In genomic region chr3:123066896-123067688, GRCh38 we compare ENCODE assay signal across 1 cellular context.
TF ChIP-seq lines count a peak whose summit lies in the region.

PDIA5 (plus strand) TSS chr3:123067025; CDS start chr3:123067165, 140 bp downstream.

TF ChIP-seq in HEK293, 187 proteins besides CTCF, POLR2A, EP300 and RAD21 (continued from another document and continues in another):
- TF ChIP-seq ZNF843 (tag by site-specific recombination; IDR thresholded peaks at IDR 0.05) (0 out of 2 replicates have a peak, but pooled peaks have one; percentile 30), YY2 (tag by site-specific recombination; IDR thresholded peaks at IDR 0.05) (no peak), EGR2 (tag by site-specific recombination; IDR thresholded peaks at IDR 0.05; ENCODE audit: low read depth) (peak; percentile 29; the same call in 1 of the 2 replicates), BCL11A (tag by site-specific recombination; IDR thresholded peaks at IDR 0.05; ENCODE audit: low read depth) (no peak), ZNF391 (tag by site-specific recombination; IDR thresholded peaks at IDR 0.05; ENCODE audit: borderline replicate concordance, low read depth) (0 out of 2 replicates have a peak, but pooled peaks have one; percentile 22), ZNF792 (tag by site-specific recombination; IDR thresholded peaks at IDR 0.05) (no peak), ZBTB17 (tag by site-specific recombination; IDR thresholded peaks at IDR 0.05) (peak; percentile 22), ZBTB6 (tag by site-specific recombination; IDR thresholded peaks at IDR 0.05) (peak; percentile 60), REPIN1 (tag by site-specific recombination; IDR thresholded peaks at IDR 0.05; ENCODE audit: low read depth) (no peak), ZBTB21 (tag by site-specific recombination; IDR thresholded peaks at IDR 0.05) (no peak), ZNF558 (tag by site-specific recombination; IDR thresholded peaks at IDR 0.05) (no peak), ZNF155 (tag by site-specific recombination; IDR thresholded peaks at IDR 0.05) (no peak), ZNF830 (tag by site-specific recombination; IDR thresholded peaks at IDR 0.05; ENCODE audit: low read depth) (no peak), ZNF544 (tag by site-specific recombination; IDR thresholded peaks at IDR 0.05) (no peak), ZNF548 (tag by site-specific recombination; IDR thresholded peaks at IDR 0.05) (no peak), ZSCAN4 (tag by site-specific recombination; IDR thresholded peaks at IDR 0.05) (no peak), ZBTB1 (tag by site-specific recombination; IDR thresholded peaks at IDR 0.05) (no peak), ZIC2 (tag by site-specific recombination; IDR thresholded peaks at IDR 0.05) (peak; percentile 77; the same call in 1 of the 2 replicates), TSHZ1 (tag by site-specific recombination; IDR thresholded peaks at IDR 0.05; ENCODE audit: borderline replicate concordance) (no peak), RBAK (tag by site-specific recombination; IDR thresholded peaks at IDR 0.05) (no peak), ZNF654 (tag by site-specific recombination; IDR thresholded peaks at IDR 0.05; ENCODE audit: low read depth) (no peak), ZNF248 (tag by site-specific recombination; IDR thresholded peaks at IDR 0.05) (no peak), ZNF560 (tag by site-specific recombination; IDR thresholded peaks at IDR 0.05; ENCODE audit: borderline replicate concordance) (no peak), ZBTB10 (tag by site-specific recombination; IDR thresholded peaks at IDR 0.05) (no peak), HOXD13 (CRISPR knock-in tag; IDR thresholded peaks at IDR 0.05; ENCODE audit: borderline replicate concordance) (no peak), ZNF302 (tag by site-specific recombination; IDR thresholded peaks at IDR 0.05; ENCODE audit: low read depth) (no peak), ZNF148 (tag by site-specific recombination; IDR thresholded peaks at IDR 0.05; ENCODE audit: borderline replicate concordance) (no peak), ZNF112 (tag by site-specific recombination; IDR thresholded peaks at IDR 0.05) (no peak), KLF10 (tag by site-specific recombination; IDR thresholded peaks at IDR 0.05) (no peak; the same call in 1 of the 2 replicates), ZNF223 (tag by site-specific recombination; IDR thresholded peaks at IDR 0.05) (no peak), ZNF624 (tag by site-specific recombination; IDR thresholded peaks at IDR 0.05) (no peak), ZNF514 (tag by site-specific recombination; IDR thresholded peaks at IDR 0.05) (no peak), KLF16 (tag by site-specific recombination; IDR thresholded peaks at IDR 0.05) (peak; percentile 47; the same call in 1 of the 2 replicates), ZNF23 (tag by site-specific recombination; IDR thresholded peaks at IDR 0.05; ENCODE audit: borderline replicate concordance) (no peak), ZNF335 (tag by site-specific recombination; conservative IDR thresholded peaks at IDR 0.05) (peak; percentile 73), KLF9 (tag by site-specific recombination; IDR thresholded peaks at IDR 0.05; ENCODE audit: low read depth) (peak; percentile 43; the same call in 1 of the 2 replicates), ZFHX2 (tag by site-specific recombination; conservative IDR thresholded peaks at IDR 0.05) (no peak; the same call in none of the 2 replicates), ZNF132 (tag by site-specific recombination; IDR thresholded peaks at IDR 0.05; ENCODE audit: borderline replicate concordance) (no peak), KLF8 (tag by site-specific recombination; IDR thresholded peaks at IDR 0.05) (peak; percentile 30), ZNF596 (tag by site-specific recombination; IDR thresholded peaks at IDR 0.05) (no peak), HOXA7 (CRISPR knock-in tag; IDR thresholded peaks at IDR 0.05; ENCODE audit: borderline replicate concordance) (no peak), GLIS2 (tag by site-specific recombination; IDR thresholded peaks at IDR 0.05) (peak; percentile 55), ZNF416 (tag by site-specific recombination; IDR thresholded peaks at IDR 0.05) (no peak), ZNF423 (tag by site-specific recombination; IDR thresholded peaks at IDR 0.05) (peak; percentile 9; the same call in 1 of the 2 replicates), BCL11B (tag by site-specific recombination; IDR thresholded peaks at IDR 0.05; ENCODE audit: low read depth) (no peak), ZXDB (tag by site-specific recombination; IDR thresholded peaks at IDR 0.05) (peak; percentile 65), ZSCAN5A (tag by site-specific recombination; IDR thresholded peaks at IDR 0.05) (no peak)
- TF ChIP-seq, protein P1, sequence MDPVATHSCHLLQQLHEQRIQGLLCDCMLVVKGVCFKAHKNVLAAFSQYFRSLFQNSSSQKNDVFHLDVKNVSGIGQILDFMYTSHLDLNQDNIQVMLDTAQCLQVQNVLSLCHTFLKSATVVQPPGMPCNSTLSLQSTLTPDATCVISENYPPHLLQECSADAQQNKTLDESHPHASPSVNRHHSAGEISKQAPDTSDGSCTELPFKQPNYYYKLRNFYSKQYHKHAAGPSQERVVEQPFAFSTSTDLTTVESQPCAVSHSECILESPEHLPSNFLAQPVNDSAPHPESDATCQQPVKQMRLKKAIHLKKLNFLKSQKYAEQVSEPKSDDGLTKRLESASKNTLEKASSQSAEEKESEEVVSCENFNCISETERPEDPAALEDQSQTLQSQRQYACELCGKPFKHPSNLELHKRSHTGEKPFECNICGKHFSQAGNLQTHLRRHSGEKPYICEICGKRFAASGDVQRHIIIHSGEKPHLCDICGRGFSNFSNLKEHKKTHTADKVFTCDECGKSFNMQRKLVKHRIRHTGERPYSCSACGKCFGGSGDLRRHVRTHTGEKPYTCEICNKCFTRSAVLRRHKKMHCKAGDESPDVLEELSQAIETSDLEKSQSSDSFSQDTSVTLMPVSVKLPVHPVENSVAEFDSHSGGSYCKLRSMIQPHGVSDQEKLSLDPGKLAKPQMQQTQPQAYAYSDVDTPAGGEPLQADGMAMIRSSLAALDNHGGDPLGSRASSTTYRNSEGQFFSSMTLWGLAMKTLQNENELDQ (tag by site-specific recombination; IDR thresholded peaks at IDR 0.05; ENCODE audit: low read depth) = no peak
- TF ChIP-seq, protein P2, sequence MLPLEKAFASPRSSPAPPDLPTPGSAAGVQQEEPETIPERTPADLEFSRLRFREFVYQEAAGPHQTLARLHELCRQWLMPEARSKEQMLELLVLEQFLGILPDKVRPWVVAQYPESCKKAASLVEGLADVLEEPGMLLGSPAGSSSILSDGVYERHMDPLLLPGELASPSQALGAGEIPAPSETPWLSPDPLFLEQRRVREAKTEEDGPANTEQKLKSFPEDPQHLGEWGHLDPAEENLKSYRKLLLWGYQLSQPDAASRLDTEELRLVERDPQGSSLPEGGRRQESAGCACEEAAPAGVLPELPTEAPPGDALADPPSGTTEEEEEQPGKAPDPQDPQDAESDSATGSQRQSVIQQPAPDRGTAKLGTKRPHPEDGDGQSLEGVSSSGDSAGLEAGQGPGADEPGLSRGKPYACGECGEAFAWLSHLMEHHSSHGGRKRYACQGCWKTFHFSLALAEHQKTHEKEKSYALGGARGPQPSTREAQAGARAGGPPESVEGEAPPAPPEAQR (tag by site-specific recombination; IDR thresholded peaks at IDR 0.05) = no peak
- TF ChIP-seq, protein P3, sequence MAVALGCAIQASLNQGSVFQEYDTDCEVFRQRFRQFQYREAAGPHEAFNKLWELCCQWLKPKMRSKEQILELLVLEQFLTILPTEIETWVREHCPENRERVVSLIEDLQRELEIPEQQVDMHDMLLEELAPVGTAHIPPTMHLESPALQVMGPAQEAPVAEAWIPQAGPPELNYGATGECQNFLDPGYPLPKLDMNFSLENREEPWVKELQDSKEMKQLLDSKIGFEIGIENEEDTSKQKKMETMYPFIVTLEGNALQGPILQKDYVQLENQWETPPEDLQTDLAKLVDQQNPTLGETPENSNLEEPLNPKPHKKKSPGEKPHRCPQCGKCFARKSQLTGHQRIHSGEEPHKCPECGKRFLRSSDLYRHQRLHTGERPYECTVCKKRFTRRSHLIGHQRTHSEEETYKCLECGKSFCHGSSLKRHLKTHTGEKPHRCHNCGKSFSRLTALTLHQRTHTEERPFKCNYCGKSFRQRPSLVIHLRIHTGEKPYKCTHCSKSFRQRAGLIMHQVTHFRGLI (tag by site-specific recombination; IDR thresholded peaks at IDR 0.05) = peak; percentile 96
